Comparison of ENCODE assay signal across 31 cellular contexts in genomic region chr5:84275609-84276008, GRCh38.
"Had no signal": no experiment of that assay in that cellular context is flagged by ENCODE, and none has a peak within 500 bp of the region (broad histone marks: within the 10 kb centered on the region; RNA-seq: fewer than 3 reads in every experiment).

No MANE protein-coding gene starts in this region.

- H3K4me1 ChIP-seq: ascending aorta, breast epithelium had no signal

- H3K27ac ChIP-seq: ascending aorta, breast epithelium, cardiac muscle cell, coronary artery, WERI-Rb-1 had no signal

- H3K4me3 Mint-ChIP-seq: activated CD4-positive, alpha-beta memory T cell treated with anti-CD3 and anti-CD28 coated beads for 36 hours; activated CD4-positive, alpha-beta T cell treated with anti-CD3 and anti-CD28 coated beads for 36 hours; activated CD4-positive, alpha-beta T cell treated with anti-CD3 and anti-CD28 coated beads, Interleukin-2, amount 10 ng/mL, durations not matched to agents 24 days and 14 days; activated CD8-positive, alpha-beta memory T cell treated with anti-CD3 and anti-CD28 coated beads, Interleukin-2, amount 10 ng/mL, durations not matched to agents 7 days and 5 days; activated CD8-positive, alpha-beta T cell treated with anti-CD3 and anti-CD28 coated beads, Interleukin-2, amount 10 ng/mL, durations not matched to agents 7 days and 5 days; activated naive CD4-positive, alpha-beta T cell treated with anti-CD3 and anti-CD28 coated beads for 36 hours; activated naive CD4-positive, alpha-beta T cell treated with anti-CD3 and anti-CD28 coated beads, Interleukin-2, amount 50 U/mL, for 24 hours; activated naive CD8-positive, alpha-beta T cell treated with anti-CD3 and anti-CD28 coated beads for 36 hours; activated T-helper 1 cell treated with anti-CD3 and anti-CD28 coated beads, Interleukin-12 subunit alpha, Interleukin-12 subunit beta, Interleukin-2, Interleukin-4 antibody, amounts not matched to agents 30 ng/mL and 10 ng/mL and 1 ng/mL, durations not matched to agents 14 hours and 24 hours and 36 hours; brain; dendritic cell treated with granulocyte-macrophage colony-stimulating factor and Interleukin-4, amounts not matched to agents 40 ng/mL and 50 ng/mL, for 4 days; endodermal cell; T-cell; T-helper 1 cell treated with Interleukin-12 subunit alpha and Interleukin-12 subunit beta and Interleukin-4 antibody, amounts not matched to agents 30 μg/mL and 1 μg/mL, for 36 hours had no signal

- H3K36me3 Mint-ChIP-seq: activated CD4-positive, alpha-beta memory T cell treated with anti-CD3 and anti-CD28 coated beads for 36 hours; activated CD8-positive, alpha-beta memory T cell treated with anti-CD3 and anti-CD28 coated beads, Interleukin-2, amount 10 ng/mL, durations not matched to agents 7 days and 5 days; activated naive CD4-positive, alpha-beta T cell treated with anti-CD3 and anti-CD28 coated beads, Interleukin-2, amount 50 U/mL, for 24 hours; activated naive CD8-positive, alpha-beta T cell treated with anti-CD3 and anti-CD28 coated beads for 36 hours; brain; T-cell had no signal

- H3K9me3 Mint-ChIP-seq: activated CD4-positive, alpha-beta memory T cell treated with anti-CD3 and anti-CD28 coated beads for 36 hours; activated CD4-positive, alpha-beta T cell treated with anti-CD3 and anti-CD28 coated beads, Interleukin-2, amount 10 ng/mL, durations not matched to agents 24 days and 14 days; activated naive CD4-positive, alpha-beta T cell treated with anti-CD3 and anti-CD28 coated beads for 36 hours; activated naive CD4-positive, alpha-beta T cell treated with anti-CD3 and anti-CD28 coated beads, Interleukin-2, amount 50 U/mL, for 24 hours; activated naive CD8-positive, alpha-beta T cell treated with anti-CD3 and anti-CD28 coated beads for 36 hours; activated T-helper 1 cell treated with anti-CD3 and anti-CD28 coated beads, Interleukin-12 subunit alpha, Interleukin-12 subunit beta, Interleukin-2, Interleukin-4 antibody, amounts not matched to agents 30 ng/mL and 10 ng/mL and 1 ng/mL, durations not matched to agents 14 hours and 24 hours and 36 hours; activated T-helper 2 cell treated with anti-CD3 and anti-CD28 coated beads, Interferon-gamma antibody, Interleukin-2, Interleukin-4, amounts not matched to agents 10 μg/mL and 5 μg/mL and 100 μg/mL, durations not matched to agents 14 hours and 24 hours and 36 hours; brain; dendritic cell treated with granulocyte-macrophage colony-stimulating factor and Interleukin-4, amounts not matched to agents 40 ng/mL and 50 ng/mL, for 4 days; endodermal cell; T-cell; T-helper 1 cell treated with Interleukin-12 subunit alpha and Interleukin-12 subunit beta and Interleukin-4 antibody, amounts not matched to agents 30 μg/mL and 1 μg/mL, for 36 hours had no signal

- H3K4me3 ChIP-seq: ascending aorta, breast epithelium, cardiac muscle cell, coronary artery, dorsolateral prefrontal cortex had no signal

- H3K4me1 Mint-ChIP-seq: activated CD4-positive, alpha-beta T cell treated with anti-CD3 and anti-CD28 coated beads for 36 hours; activated CD4-positive, alpha-beta T cell treated with anti-CD3 and anti-CD28 coated beads, Interleukin-2, amount 10 ng/mL, durations not matched to agents 24 days and 14 days; activated CD8-positive, alpha-beta memory T cell treated with anti-CD3 and anti-CD28 coated beads, Interleukin-2, amount 10 ng/mL, durations not matched to agents 7 days and 5 days; activated naive CD4-positive, alpha-beta T cell treated with anti-CD3 and anti-CD28 coated beads, Interleukin-2, amount 50 U/mL, for 24 hours; activated naive CD8-positive, alpha-beta T cell treated with anti-CD3 and anti-CD28 coated beads for 36 hours; T-cell had no signal

- H3K36me3 ChIP-seq: ascending aorta, breast epithelium, cardiac muscle cell, WERI-Rb-1 had no signal

- ATAC-seq: activated CD4-positive, alpha-beta T cell treated with anti-CD3 and anti-CD28 coated beads for 36 hours; activated CD8-positive, alpha-beta memory T cell treated with anti-CD3 and anti-CD28 coated beads, Interleukin-2, amount 10 ng/mL, durations not matched to agents 7 days and 5 days; activated CD8-positive, alpha-beta T cell treated with anti-CD3 and anti-CD28 coated beads, Interleukin-2, amount 10 ng/mL, durations not matched to agents 7 days and 5 days; esophagus mucosa; T-cell had no signal

- H3K27me3 ChIP-seq: ascending aorta, breast epithelium, cardiac muscle cell, dorsolateral prefrontal cortex had no signal

- H3K9me3 ChIP-seq: ascending aorta, breast epithelium had no signal

- H3K27me3 Mint-ChIP-seq: activated CD4-positive, alpha-beta memory T cell treated with anti-CD3 and anti-CD28 coated beads for 36 hours; activated CD4-positive, alpha-beta T cell treated with anti-CD3 and anti-CD28 coated beads for 36 hours; activated CD4-positive, alpha-beta T cell treated with anti-CD3 and anti-CD28 coated beads, Interleukin-2, amount 10 ng/mL, durations not matched to agents 24 days and 14 days; activated CD8-positive, alpha-beta memory T cell treated with anti-CD3 and anti-CD28 coated beads, Interleukin-2, amount 10 ng/mL, durations not matched to agents 7 days and 5 days; activated naive CD4-positive, alpha-beta T cell treated with anti-CD3 and anti-CD28 coated beads, Interleukin-2, amount 50 U/mL, for 24 hours; activated naive CD8-positive, alpha-beta T cell treated with anti-CD3 and anti-CD28 coated beads for 36 hours; dendritic cell treated with granulocyte-macrophage colony-stimulating factor and Interleukin-4, amounts not matched to agents 40 ng/mL and 50 ng/mL, for 4 days; T-cell had no signal

- DNase-seq: activated CD4-positive, alpha-beta memory T cell treated with anti-CD3 and anti-CD28 coated beads for 36 hours; activated CD4-positive, CD25-positive, alpha-beta regulatory T cell; activated CD4-positive, CD25-positive, alpha-beta regulatory T cell treated with anti-CD3 and anti-CD28 coated beads, Interleukin-2, amount 50 U/mL, for 72 hours; activated CD8-positive, alpha-beta memory T cell treated with anti-CD3 and anti-CD28 coated beads, Interleukin-2, amount 10 ng/mL, durations not matched to agents 7 days and 5 days; activated CD8-positive, alpha-beta memory T cell treated with anti-CD3 and anti-CD28 coated beads, Interleukin-2, amount 50 U/mL, for 4 hours; activated CD8-positive, alpha-beta T cell treated with anti-CD3 and anti-CD28 coated beads, Interleukin-2, amount 10 ng/mL, durations not matched to agents 7 days and 5 days; activated effector memory CD4-positive, alpha-beta T cell treated with anti-CD3 and anti-CD28 coated beads, Interleukin-2, amount 50 U/mL, for 16 hours; activated naive CD8-positive, alpha-beta T cell treated with anti-CD3 and anti-CD28 coated beads for 36 hours; activated T-cell treated with anti-CD3 and anti-CD28 coated beads, Interleukin-2, amount 50 U/mL, for 1 hour; central memory CD4-positive, alpha-beta T cell; cerebellar nuclear complex; effector memory CD4-positive, alpha-beta T cell; T-cell; T1000 had no signal

- H3K27ac Mint-ChIP-seq: activated CD4-positive, alpha-beta memory T cell treated with anti-CD3 and anti-CD28 coated beads for 36 hours; activated CD4-positive, alpha-beta T cell treated with anti-CD3 and anti-CD28 coated beads for 36 hours; activated CD4-positive, alpha-beta T cell treated with anti-CD3 and anti-CD28 coated beads, Interleukin-2, amount 10 ng/mL, durations not matched to agents 24 days and 14 days; activated CD8-positive, alpha-beta memory T cell treated with anti-CD3 and anti-CD28 coated beads, Interleukin-2, amount 10 ng/mL, durations not matched to agents 7 days and 5 days; activated CD8-positive, alpha-beta T cell treated with anti-CD3 and anti-CD28 coated beads, Interleukin-2, amount 10 ng/mL, durations not matched to agents 7 days and 5 days; activated naive CD4-positive, alpha-beta T cell treated with anti-CD3 and anti-CD28 coated beads for 36 hours; activated naive CD4-positive, alpha-beta T cell treated with anti-CD3 and anti-CD28 coated beads, Interleukin-2, amount 50 U/mL, for 24 hours; activated naive CD8-positive, alpha-beta T cell treated with anti-CD3 and anti-CD28 coated beads for 36 hours; activated T-helper 1 cell treated with anti-CD3 and anti-CD28 coated beads, Interleukin-12 subunit alpha, Interleukin-12 subunit beta, Interleukin-2, Interleukin-4 antibody, amounts not matched to agents 30 ng/mL and 10 ng/mL and 1 ng/mL, durations not matched to agents 14 hours and 24 hours and 36 hours; activated T-helper 2 cell treated with anti-CD3 and anti-CD28 coated beads, Interferon-gamma antibody, Interleukin-2, Interleukin-4, amounts not matched to agents 10 μg/mL and 5 μg/mL and 100 μg/mL, durations not matched to agents 14 hours and 24 hours and 36 hours; brain; dendritic cell treated with granulocyte-macrophage colony-stimulating factor and Interleukin-4, amounts not matched to agents 40 ng/mL and 50 ng/mL, for 4 days; endodermal cell; T-cell; T-helper 1 cell treated with Interleukin-12 subunit alpha and Interleukin-12 subunit beta and Interleukin-4 antibody, amounts not matched to agents 30 μg/mL and 1 μg/mL, for 36 hours had no signal
